In the genomic region with DNA sequence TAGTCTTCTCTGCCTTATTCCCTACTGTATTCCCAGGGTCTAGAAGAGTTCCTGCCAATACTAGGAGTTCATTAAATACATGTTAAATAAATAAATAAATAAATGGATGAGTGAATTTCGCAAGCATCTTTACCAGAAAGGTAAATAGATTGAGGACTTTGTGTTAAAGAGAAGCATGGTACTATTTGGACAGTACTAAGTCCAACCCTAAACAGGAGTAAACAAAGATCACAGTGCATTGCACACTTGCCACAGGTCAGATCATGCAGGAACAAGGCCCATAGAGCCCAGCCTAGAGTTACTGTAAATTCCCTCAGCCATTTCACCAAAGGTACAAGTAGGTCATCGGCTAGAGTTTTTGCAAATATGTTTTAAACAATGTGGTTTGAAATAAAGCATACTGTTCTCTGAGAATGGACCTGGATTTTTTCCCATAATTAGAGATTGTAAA, we compare ENCODE assay signal across 1 cellular context.
A peak's percentile ranks its signal among the peaks of the same experiment; 100 is the strongest.
TF ChIP-seq lines count a peak whose summit lies in the region.

No MANE protein-coding gene starts in this region.

TF ChIP-seq in HepG2, 621 proteins besides CTCF, POLR2A, EP300 and RAD21 (continued from another document and continues in another):
- TF ChIP-seq, protein P1, sequence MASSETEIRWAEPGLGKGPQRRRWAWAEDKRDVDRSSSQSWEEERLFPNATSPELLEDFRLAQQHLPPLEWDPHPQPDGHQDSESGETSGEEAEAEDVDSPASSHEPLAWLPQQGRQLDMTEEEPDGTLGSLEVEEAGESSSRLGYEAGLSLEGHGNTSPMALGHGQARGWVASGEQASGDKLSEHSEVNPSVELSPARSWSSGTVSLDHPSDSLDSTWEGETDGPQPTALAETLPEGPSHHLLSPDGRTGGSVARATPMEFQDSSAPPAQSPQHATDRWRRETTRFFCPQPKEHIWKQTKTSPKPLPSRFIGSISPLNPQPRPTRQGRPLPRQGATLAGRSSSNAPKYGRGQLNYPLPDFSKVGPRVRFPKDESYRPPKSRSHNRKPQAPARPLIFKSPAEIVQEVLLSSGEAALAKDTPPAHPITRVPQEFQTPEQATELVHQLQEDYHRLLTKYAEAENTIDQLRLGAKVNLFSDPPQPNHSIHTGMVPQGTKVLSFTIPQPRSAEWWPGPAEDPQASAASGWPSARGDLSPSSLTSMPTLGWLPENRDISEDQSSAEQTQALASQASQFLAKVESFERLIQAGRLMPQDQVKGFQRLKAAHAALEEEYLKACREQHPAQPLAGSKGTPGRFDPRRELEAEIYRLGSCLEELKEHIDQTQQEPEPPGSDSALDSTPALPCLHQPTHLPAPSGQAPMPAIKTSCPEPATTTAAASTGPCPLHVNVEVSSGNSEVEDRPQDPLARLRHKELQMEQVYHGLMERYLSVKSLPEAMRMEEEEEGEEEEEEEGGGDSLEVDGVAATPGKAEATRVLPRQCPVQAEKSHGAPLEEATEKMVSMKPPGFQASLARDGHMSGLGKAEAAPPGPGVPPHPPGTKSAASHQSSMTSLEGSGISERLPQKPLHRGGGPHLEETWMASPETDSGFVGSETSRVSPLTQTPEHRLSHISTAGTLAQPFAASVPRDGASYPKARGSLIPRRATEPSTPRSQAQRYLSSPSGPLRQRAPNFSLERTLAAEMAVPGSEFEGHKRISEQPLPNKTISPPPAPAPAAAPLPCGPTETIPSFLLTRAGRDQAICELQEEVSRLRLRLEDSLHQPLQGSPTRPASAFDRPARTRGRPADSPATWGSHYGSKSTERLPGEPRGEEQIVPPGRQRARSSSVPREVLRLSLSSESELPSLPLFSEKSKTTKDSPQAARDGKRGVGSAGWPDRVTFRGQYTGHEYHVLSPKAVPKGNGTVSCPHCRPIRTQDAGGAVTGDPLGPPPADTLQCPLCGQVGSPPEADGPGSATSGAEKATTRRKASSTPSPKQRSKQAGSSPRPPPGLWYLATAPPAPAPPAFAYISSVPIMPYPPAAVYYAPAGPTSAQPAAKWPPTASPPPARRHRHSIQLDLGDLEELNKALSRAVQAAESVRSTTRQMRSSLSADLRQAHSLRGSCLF (CRISPR knock-in tag; IDR thresholded peaks at IDR 0.05; ENCODE audit: borderline replicate concordance) = no peak
- no peak for TF ChIP-seq AGO1 (IDR thresholded peaks at IDR 0.05; ENCODE audit: low read depth, low read length, poor library complexity, severe bottlenecking)
- TF ChIP-seq, protein P2, sequence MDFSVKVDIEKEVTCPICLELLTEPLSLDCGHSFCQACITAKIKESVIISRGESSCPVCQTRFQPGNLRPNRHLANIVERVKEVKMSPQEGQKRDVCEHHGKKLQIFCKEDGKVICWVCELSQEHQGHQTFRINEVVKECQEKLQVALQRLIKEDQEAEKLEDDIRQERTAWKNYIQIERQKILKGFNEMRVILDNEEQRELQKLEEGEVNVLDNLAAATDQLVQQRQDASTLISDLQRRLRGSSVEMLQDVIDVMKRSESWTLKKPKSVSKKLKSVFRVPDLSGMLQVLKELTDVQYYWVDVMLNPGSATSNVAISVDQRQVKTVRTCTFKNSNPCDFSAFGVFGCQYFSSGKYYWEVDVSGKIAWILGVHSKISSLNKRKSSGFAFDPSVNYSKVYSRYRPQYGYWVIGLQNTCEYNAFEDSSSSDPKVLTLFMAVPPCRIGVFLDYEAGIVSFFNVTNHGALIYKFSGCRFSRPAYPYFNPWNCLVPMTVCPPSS (IDR thresholded peaks at IDR 0.05) = no peak
- TF ChIP-seq, protein P3, sequence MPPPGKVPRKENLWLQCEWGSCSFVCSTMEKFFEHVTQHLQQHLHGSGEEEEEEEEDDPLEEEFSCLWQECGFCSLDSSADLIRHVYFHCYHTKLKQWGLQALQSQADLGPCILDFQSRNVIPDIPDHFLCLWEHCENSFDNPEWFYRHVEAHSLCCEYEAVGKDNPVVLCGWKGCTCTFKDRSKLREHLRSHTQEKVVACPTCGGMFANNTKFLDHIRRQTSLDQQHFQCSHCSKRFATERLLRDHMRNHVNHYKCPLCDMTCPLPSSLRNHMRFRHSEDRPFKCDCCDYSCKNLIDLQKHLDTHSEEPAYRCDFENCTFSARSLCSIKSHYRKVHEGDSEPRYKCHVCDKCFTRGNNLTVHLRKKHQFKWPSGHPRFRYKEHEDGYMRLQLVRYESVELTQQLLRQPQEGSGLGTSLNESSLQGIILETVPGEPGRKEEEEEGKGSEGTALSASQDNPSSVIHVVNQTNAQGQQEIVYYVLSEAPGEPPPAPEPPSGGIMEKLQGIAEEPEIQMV (CRISPR knock-in tag; IDR thresholded peaks at IDR 0.05; ENCODE audit: low read depth) = no peak
- TF ChIP-seq KDM5A (IDR thresholded peaks at IDR 0.05; ENCODE audit: borderline replicate concordance, low read length) = peak; percentile 31; the same call in 1 of the 2 replicates
- TF ChIP-seq, protein P4, sequence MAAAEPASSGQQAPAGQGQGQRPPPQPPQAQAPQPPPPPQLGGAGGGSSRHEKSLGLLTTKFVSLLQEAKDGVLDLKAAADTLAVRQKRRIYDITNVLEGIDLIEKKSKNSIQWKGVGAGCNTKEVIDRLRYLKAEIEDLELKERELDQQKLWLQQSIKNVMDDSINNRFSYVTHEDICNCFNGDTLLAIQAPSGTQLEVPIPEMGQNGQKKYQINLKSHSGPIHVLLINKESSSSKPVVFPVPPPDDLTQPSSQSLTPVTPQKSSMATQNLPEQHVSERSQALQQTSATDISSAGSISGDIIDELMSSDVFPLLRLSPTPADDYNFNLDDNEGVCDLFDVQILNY (CRISPR knock-in tag; conservative IDR thresholded peaks at IDR 0.05) = no peak
- no peak for TF ChIP-seq HIVEP1 (CRISPR knock-in tag; IDR thresholded peaks at IDR 0.05)
- no peak for TF ChIP-seq TEAD2 (CRISPR knock-in tag; IDR thresholded peaks at IDR 0.05)
- TF ChIP-seq MYC (CRISPR knock-in tag; IDR thresholded peaks at IDR 0.05; ENCODE audit: borderline replicate concordance) = 0 out of 2 replicates have a peak, but pooled peaks have one; percentile 15
- TF ChIP-seq, protein P5, sequence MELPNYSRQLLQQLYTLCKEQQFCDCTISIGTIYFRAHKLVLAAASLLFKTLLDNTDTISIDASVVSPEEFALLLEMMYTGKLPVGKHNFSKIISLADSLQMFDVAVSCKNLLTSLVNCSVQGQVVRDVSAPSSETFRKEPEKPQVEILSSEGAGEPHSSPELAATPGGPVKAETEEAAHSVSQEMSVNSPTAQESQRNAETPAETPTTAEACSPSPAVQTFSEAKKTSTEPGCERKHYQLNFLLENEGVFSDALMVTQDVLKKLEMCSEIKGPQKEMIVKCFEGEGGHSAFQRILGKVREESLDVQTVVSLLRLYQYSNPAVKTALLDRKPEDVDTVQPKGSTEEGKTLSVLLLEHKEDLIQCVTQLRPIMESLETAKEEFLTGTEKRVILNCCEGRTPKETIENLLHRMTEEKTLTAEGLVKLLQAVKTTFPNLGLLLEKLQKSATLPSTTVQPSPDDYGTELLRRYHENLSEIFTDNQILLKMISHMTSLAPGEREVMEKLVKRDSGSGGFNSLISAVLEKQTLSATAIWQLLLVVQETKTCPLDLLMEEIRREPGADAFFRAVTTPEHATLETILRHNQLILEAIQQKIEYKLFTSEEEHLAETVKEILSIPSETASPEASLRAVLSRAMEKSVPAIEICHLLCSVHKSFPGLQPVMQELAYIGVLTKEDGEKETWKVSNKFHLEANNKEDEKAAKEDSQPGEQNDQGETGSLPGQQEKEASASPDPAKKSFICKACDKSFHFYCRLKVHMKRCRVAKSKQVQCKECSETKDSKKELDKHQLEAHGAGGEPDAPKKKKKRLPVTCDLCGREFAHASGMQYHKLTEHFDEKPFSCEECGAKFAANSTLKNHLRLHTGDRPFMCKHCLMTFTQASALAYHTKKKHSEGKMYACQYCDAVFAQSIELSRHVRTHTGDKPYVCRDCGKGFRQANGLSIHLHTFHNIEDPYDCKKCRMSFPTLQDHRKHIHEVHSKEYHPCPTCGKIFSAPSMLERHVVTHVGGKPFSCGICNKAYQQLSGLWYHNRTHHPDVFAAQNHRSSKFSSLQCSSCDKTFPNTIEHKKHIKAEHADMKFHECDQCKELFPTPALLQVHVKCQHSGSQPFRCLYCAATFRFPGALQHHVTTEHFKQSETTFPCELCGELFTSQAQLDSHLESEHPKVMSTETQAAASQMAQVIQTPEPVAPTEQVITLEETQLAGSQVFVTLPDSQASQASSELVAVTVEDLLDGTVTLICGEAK (IDR thresholded peaks at IDR 0.05) = no peak
- TF ChIP-seq, protein P5 (CRISPR knock-in tag; IDR thresholded peaks at IDR 0.05) = no peak
- TF ChIP-seq CEBPB (IDR thresholded peaks at IDR 0.05; ENCODE audit: borderline replicate concordance, low read depth, low read length) = peak; percentile 79
- TF ChIP-seq ZSCAN25 (CRISPR knock-in tag; IDR thresholded peaks at IDR 0.05) = no peak
- no peak for TF ChIP-seq TGIF2 (CRISPR knock-in tag; IDR thresholded peaks at IDR 0.05)
- no peak for TF ChIP-seq ZNF235 (CRISPR knock-in tag; IDR thresholded peaks at IDR 0.05; ENCODE audit: borderline replicate concordance)
- TF ChIP-seq ZNF451 (CRISPR knock-in tag; IDR thresholded peaks at IDR 0.05) = 0 out of 2 replicates have a peak, but pooled peaks have one; percentile 43
- peak; percentile 92 for TF ChIP-seq HDAC2 (CRISPR knock-in tag; IDR thresholded peaks at IDR 0.05)
- TF ChIP-seq, protein P6, sequence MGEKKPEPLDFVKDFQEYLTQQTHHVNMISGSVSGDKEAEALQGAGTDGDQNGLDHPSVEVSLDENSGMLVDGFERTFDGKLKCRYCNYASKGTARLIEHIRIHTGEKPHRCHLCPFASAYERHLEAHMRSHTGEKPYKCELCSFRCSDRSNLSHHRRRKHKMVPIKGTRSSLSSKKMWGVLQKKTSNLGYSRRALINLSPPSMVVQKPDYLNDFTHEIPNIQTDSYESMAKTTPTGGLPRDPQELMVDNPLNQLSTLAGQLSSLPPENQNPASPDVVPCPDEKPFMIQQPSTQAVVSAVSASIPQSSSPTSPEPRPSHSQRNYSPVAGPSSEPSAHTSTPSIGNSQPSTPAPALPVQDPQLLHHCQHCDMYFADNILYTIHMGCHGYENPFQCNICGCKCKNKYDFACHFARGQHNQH (CRISPR knock-in tag; IDR thresholded peaks at IDR 0.05) = peak; percentile 67; the same call in 1 of the 2 replicates
- TF ChIP-seq ZNF607 (CRISPR knock-in tag; IDR thresholded peaks at IDR 0.05; ENCODE audit: borderline replicate concordance) = no peak; the same call in 1 of the 2 replicates
- TF ChIP-seq SP5 (CRISPR knock-in tag; IDR thresholded peaks at IDR 0.05; ENCODE audit: borderline replicate concordance, low read depth) = peak; percentile 28; the same call in 1 of the 2 replicates
- TF ChIP-seq BCL6 (CRISPR knock-in tag; IDR thresholded peaks at IDR 0.05) = peak; percentile 77
- 0 out of 2 replicates have a peak, but pooled peaks have one; percentile 51 for TF ChIP-seq MTF2 (CRISPR knock-in tag; IDR thresholded peaks at IDR 0.05; ENCODE audit: borderline replicate concordance)
- peak; percentile 79 for TF ChIP-seq HHEX (CRISPR knock-in tag; IDR thresholded peaks at IDR 0.05)
- TF ChIP-seq, protein P7, sequence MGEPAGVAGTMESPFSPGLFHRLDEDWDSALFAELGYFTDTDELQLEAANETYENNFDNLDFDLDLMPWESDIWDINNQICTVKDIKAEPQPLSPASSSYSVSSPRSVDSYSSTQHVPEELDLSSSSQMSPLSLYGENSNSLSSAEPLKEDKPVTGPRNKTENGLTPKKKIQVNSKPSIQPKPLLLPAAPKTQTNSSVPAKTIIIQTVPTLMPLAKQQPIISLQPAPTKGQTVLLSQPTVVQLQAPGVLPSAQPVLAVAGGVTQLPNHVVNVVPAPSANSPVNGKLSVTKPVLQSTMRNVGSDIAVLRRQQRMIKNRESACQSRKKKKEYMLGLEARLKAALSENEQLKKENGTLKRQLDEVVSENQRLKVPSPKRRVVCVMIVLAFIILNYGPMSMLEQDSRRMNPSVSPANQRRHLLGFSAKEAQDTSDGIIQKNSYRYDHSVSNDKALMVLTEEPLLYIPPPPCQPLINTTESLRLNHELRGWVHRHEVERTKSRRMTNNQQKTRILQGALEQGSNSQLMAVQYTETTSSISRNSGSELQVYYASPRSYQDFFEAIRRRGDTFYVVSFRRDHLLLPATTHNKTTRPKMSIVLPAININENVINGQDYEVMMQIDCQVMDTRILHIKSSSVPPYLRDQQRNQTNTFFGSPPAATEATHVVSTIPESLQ (CRISPR knock-in tag; conservative IDR thresholded peaks at IDR 0.05) = no peak
- peak; percentile 90 for TF ChIP-seq KAT8 (CRISPR knock-in tag; IDR thresholded peaks at IDR 0.05)
- TF ChIP-seq ISL2 (CRISPR knock-in tag; IDR thresholded peaks at IDR 0.05) = peak; percentile 86
- TF ChIP-seq, protein P8, sequence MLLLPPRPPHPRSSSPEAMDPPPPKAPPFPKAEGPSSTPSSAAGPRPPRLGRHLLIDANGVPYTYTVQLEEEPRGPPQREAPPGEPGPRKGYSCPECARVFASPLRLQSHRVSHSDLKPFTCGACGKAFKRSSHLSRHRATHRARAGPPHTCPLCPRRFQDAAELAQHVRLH (CRISPR knock-in tag; IDR thresholded peaks at IDR 0.05; ENCODE audit: borderline replicate concordance, low read depth) = no peak
- TF ChIP-seq HOXA7 (CRISPR knock-in tag; IDR thresholded peaks at IDR 0.05) = no peak
- no peak; the same call in 1 of the 2 replicates for TF ChIP-seq SPEN (CRISPR knock-in tag; IDR thresholded peaks at IDR 0.05; ENCODE audit: low read depth)
- no peak for TF ChIP-seq ZNF543 (CRISPR knock-in tag; IDR thresholded peaks at IDR 0.05)
- 0 out of 2 replicates have a peak, but pooled peaks have one; percentile 49 for TF ChIP-seq KLF9 (CRISPR knock-in tag; IDR thresholded peaks at IDR 0.05; ENCODE audit: low read depth)
- TF ChIP-seq ZNF383 (CRISPR knock-in tag; IDR thresholded peaks at IDR 0.05; ENCODE audit: borderline replicate concordance) = no peak
- TF ChIP-seq ZNF143 (CRISPR knock-in tag; IDR thresholded peaks at IDR 0.05) = no peak
